28 cellular contexts compared by ENCODE assay signal in genomic region chr10:34272316-34272715, GRCh38.
"Had no signal": no experiment of that assay in that cellular context is flagged by ENCODE, and none has a peak within 500 bp of the region (broad histone marks: within the 10 kb centered on the region; RNA-seq: fewer than 3 reads in every experiment).

No MANE protein-coding gene starts in this region.

- H3K4me3 ChIP-seq: stomach, suprapubic skin, testis, thoracic aorta, thyroid gland, tibial artery, tibial nerve, transverse colon, upper lobe of left lung, upper lobe of right lung, uterus, vagina had no signal

- H3K4me1 ChIP-seq: stomach, suprapubic skin, testis, thyroid gland, transverse colon, upper lobe of left lung, upper lobe of right lung, uterus, vagina had no signal

- ATAC-seq: stimulated activated effector memory CD8-positive, alpha-beta T cell treated with anti-CD3 and anti-CD28 coated beads, Interleukin-12 subunit alpha, Interleukin-12 subunit beta, amount 100 ng/mL, for 72 hours; stimulated activated memory B cell treated with anti-CD40 and anti-IgM and Interleukin-4, amounts not matched to agents 10 μg/mL and 1 μg/mL and 100 μg/mL, for 72 hours; stimulated activated naive B cell treated with anti-CD40 and anti-IgM and Interleukin-4, amounts not matched to agents 10 μg/mL and 1 μg/mL and 100 μg/mL, for 72 hours; stimulated activated naive CD8-positive, alpha-beta T cell treated with anti-CD3 and anti-CD28 coated beads, Interleukin-15, amount 100 ng/mL, for 72 hours; stimulated activated naive CD8-positive, alpha-beta T cell treated with anti-CD3 and anti-CD28 coated beads, Interleukin-15, Interleukin-2, amounts not matched to agents 100 U/mL and 50 U/mL, for 24 hours; upper lobe of right lung had no signal

- H3K9me3 Mint-ChIP-seq: stimulated activated memory B cell treated with anti-CD40 and anti-IgM and Interleukin-4, amounts not matched to agents 10 μg/mL and 1 μg/mL and 100 μg/mL, for 72 hours; type B pancreatic cell had no signal

- H3K4me1 Mint-ChIP-seq: stimulated activated effector memory CD8-positive, alpha-beta T cell treated with anti-CD3 and anti-CD28 coated beads, Interleukin-12 subunit alpha, Interleukin-12 subunit beta, amount 100 ng/mL, for 72 hours; stimulated activated memory B cell treated with anti-CD40 and anti-IgM and Interleukin-4, amounts not matched to agents 10 μg/mL and 1 μg/mL and 100 μg/mL, for 72 hours; stimulated activated naive B cell treated with anti-CD40 and anti-IgM and Interleukin-4, amounts not matched to agents 10 μg/mL and 1 μg/mL and 100 μg/mL, for 72 hours; stimulated activated naive CD8-positive, alpha-beta T cell treated with anti-CD3 and anti-CD28 coated beads, Interleukin-15, amount 100 ng/mL, for 72 hours had no signal

- H3K27ac Mint-ChIP-seq: stimulated activated effector memory CD8-positive, alpha-beta T cell treated with anti-CD3 and anti-CD28 coated beads, Interleukin-12 subunit alpha, Interleukin-12 subunit beta, amount 100 ng/mL, for 72 hours; stimulated activated memory B cell treated with anti-CD40 and anti-IgM and Interleukin-4, amounts not matched to agents 10 μg/mL and 1 μg/mL and 100 μg/mL, for 72 hours; stimulated activated naive B cell treated with anti-CD40 and anti-IgM and Interleukin-4, amounts not matched to agents 10 μg/mL and 1 μg/mL and 100 μg/mL, for 72 hours; stimulated activated naive CD8-positive, alpha-beta T cell treated with anti-CD3 and anti-CD28 coated beads, Interleukin-15, amount 100 ng/mL, for 72 hours; stimulated activated naive CD8-positive, alpha-beta T cell treated with anti-CD3 and anti-CD28 coated beads, Interleukin-15, Interleukin-2, amounts not matched to agents 100 ng/mL and 50 ng/mL, for 24 hours; type B pancreatic cell had no signal

- H3K36me3 ChIP-seq: suprapubic skin, thoracic aorta, thyroid gland, tibial artery, transverse colon, upper lobe of right lung, uterus had no signal

- H3K27me3 ChIP-seq: stomach, suprapubic skin, testis, thyroid gland, tibial artery, tibial nerve, transverse colon, upper lobe of left lung, upper lobe of right lung, uterus, vagina had no signal

- H3K27me3 Mint-ChIP-seq: stimulated activated memory B cell treated with anti-CD40 and anti-IgM and Interleukin-4, amounts not matched to agents 10 μg/mL and 1 μg/mL and 100 μg/mL, for 72 hours; stimulated activated naive B cell treated with anti-CD40 and anti-IgM and Interleukin-4, amounts not matched to agents 10 μg/mL and 1 μg/mL and 100 μg/mL, for 72 hours; stimulated activated naive CD8-positive, alpha-beta T cell treated with anti-CD3 and anti-CD28 coated beads, Interleukin-15, amount 100 ng/mL, for 72 hours; type B pancreatic cell had no signal

- FAIRE-seq: urothelium cell line had no signal

- DNase-seq: stimulated activated CD4-positive, alpha-beta T cell treated with anti-CD3 and anti-CD28 coated beads, Interleukin-2, amount 100 ng/mL, for 48 hours; stimulated activated CD4-positive, alpha-beta T cell treated with anti-CD3 and anti-CD28 coated beads, Interleukin-4, amount 100 ng/mL, for 1 hour; stimulated activated CD4-positive, alpha-beta T cell treated with anti-CD3 and anti-CD28 coated beads, Interleukin-4, amount 100 ng/mL, for 24 hours; stimulated activated CD4-positive, alpha-beta T cell treated with anti-CD3 and anti-CD28 coated beads, Interleukin-4, amount 100 ng/mL, for 4 hours; stimulated activated CD8-positive, alpha-beta memory T cell treated with anti-CD3 and anti-CD28 coated beads, Interleukin-4, amount 100 ng/mL, for 48 hours; stimulated activated naive B cell treated with anti-CD40 and anti-IgM and Interleukin-4, amounts not matched to agents 10 μg/mL and 1 μg/mL and 100 μg/mL, for 72 hours; stimulated activated naive CD4-positive, alpha-beta T cell; stimulated activated naive CD4-positive, alpha-beta T cell treated with Interleukin-2 at 50 U/mL for 16 hours; stimulated activated naive CD8-positive, alpha-beta T cell treated with anti-CD3 and anti-CD28 coated beads, Interleukin-15, amount 100 ng/mL, for 72 hours; stimulated activated naive CD8-positive, alpha-beta T cell treated with anti-CD3 and anti-CD28 coated beads, Interleukin-15, Interleukin-2, amounts not matched to agents 100 U/mL and 50 U/mL, for 24 hours; stomach; substantia nigra; testis; thyroid gland; tibial artery; transverse colon; upper lobe of left lung; upper lobe of right lung; uterus had no signal

- H3K27ac ChIP-seq: stomach, suprapubic skin, testis, thoracic aorta, thyroid gland, tibial artery, tibial nerve, transverse colon, upper lobe of left lung, upper lobe of right lung, uterus, vagina had no signal

- H3K4me3 Mint-ChIP-seq: stimulated activated effector memory CD8-positive, alpha-beta T cell treated with anti-CD3 and anti-CD28 coated beads, Interleukin-12 subunit alpha, Interleukin-12 subunit beta, amount 100 ng/mL, for 72 hours; stimulated activated memory B cell treated with anti-CD40 and anti-IgM and Interleukin-4, amounts not matched to agents 10 μg/mL and 1 μg/mL and 100 μg/mL, for 72 hours; stimulated activated naive B cell treated with anti-CD40 and anti-IgM and Interleukin-4, amounts not matched to agents 10 μg/mL and 1 μg/mL and 100 μg/mL, for 72 hours; stimulated activated naive CD8-positive, alpha-beta T cell treated with anti-CD3 and anti-CD28 coated beads, Interleukin-15, amount 100 ng/mL, for 72 hours; stimulated activated naive CD8-positive, alpha-beta T cell treated with anti-CD3 and anti-CD28 coated beads, Interleukin-15, Interleukin-2, amounts not matched to agents 100 ng/mL and 50 ng/mL, for 24 hours; type B pancreatic cell had no signal

- H3K36me3 Mint-ChIP-seq: stimulated activated effector memory CD8-positive, alpha-beta T cell treated with anti-CD3 and anti-CD28 coated beads, Interleukin-12 subunit alpha, Interleukin-12 subunit beta, amount 100 ng/mL, for 72 hours; stimulated activated memory B cell treated with anti-CD40 and anti-IgM and Interleukin-4, amounts not matched to agents 10 μg/mL and 1 μg/mL and 100 μg/mL, for 72 hours; stimulated activated naive B cell treated with anti-CD40 and anti-IgM and Interleukin-4, amounts not matched to agents 10 μg/mL and 1 μg/mL and 100 μg/mL, for 72 hours had no signal

- H3K9me3 ChIP-seq: stomach, suprapubic skin, testis, thoracic aorta, thyroid gland, tibial artery, tibial nerve, transverse colon, upper lobe of left lung, upper lobe of right lung, uterus, vagina had no signal
